Comparison of ENCODE assay signal across 19 cellular contexts in the genomic region with DNA sequence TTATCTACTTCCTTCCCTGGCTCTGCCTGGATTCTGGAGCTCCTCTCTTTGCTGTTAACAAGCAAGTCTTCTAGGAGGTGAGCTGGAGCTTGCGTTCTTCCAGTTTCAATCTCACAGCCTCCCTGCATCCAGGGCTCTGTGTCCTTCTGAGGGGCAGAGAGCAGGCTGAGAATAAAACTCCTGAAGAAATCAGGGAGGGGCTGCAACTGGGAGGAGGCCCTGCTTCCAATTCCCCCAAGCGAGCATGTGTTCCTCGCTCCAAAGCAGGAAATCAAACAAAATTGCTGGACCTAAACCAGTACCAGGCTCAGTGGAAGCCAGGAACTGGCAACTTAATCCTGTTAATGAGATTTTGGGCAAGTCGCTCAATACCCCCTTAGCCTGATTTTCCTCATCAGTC.
DNase-seq lines count a peak whose midpoint lies in the region; ATAC-seq, FAIRE-seq and TF ChIP-seq lines count a peak whose summit lies in the region.
"Had no signal": no experiment of that assay in that cellular context is flagged by ENCODE, and none has a peak within 500 bp of the region (broad histone marks: within the 10 kb centered on the region; RNA-seq: fewer than 3 reads in every experiment).

No MANE protein-coding gene starts in this region.

- H3K9me3 ChIP-seq in CD8-positive, alpha-beta T cell (ENCODE audit: low read length): no peaks in the 10 kb centered on the region
- H3K9me3 ChIP-seq: BLaER1 treated with 17β-estradiol and CSF1 and Interleukin-3, amounts not matched to agents 10 nM and 100 nM; Caco-2; HAP-1 had no signal

- H3K27ac ChIP-seq in CD8-positive, alpha-beta T cell (ENCODE audit: low read depth, low read length): no peak overlapping the region
- H3K27ac ChIP-seq: 22Rv1; BLaER1 treated with 17β-estradiol and CSF1 and Interleukin-3, amounts not matched to agents 10 nM and 100 nM had no signal

- CTCF ChIA-PET in CD8-positive, alpha-beta T cell (lab: Charles Lee): no interaction called here

- H3K27me3 Mint-ChIP-seq in CD8-positive, alpha-beta T cell (ENCODE audit: low read depth): no peaks in the 10 kb centered on the region

- no peaks in the 10 kb centered on the region for H3K36me3 Mint-ChIP-seq in CD8-positive, alpha-beta T cell
- H3K36me3 Mint-ChIP-seq: CD4-positive, CD25-positive, alpha-beta regulatory T cell had no signal

- no peak overlapping the region for H3K4me3 Mint-ChIP-seq in CD8-positive, alpha-beta T cell
- H3K4me3 Mint-ChIP-seq: CD4-positive, CD25-positive, alpha-beta regulatory T cell had no signal

- H3K4me3 ChIP-seq in CD8-positive, alpha-beta T cell (ENCODE audit: low read depth, low read length): no peak overlapping the region
- H3K4me3 ChIP-seq: BLaER1 treated with 17β-estradiol and CSF1 and Interleukin-3, amounts not matched to agents 10 nM and 100 nM; HAP-1 had no signal

- POLR2A ChIA-PET in CD8-positive, alpha-beta T cell (lab: Charles Lee): no interaction called here

- no peak overlapping the region for H3K27ac Mint-ChIP-seq in CD8-positive, alpha-beta T cell

- no peaks in the 10 kb centered on the region for H3K27me3 ChIP-seq in CD8-positive, alpha-beta T cell (ENCODE audit: insufficient read depth, low read length)
- H3K27me3 ChIP-seq: BLaER1 treated with 17β-estradiol and CSF1 and Interleukin-3, amounts not matched to agents 10 nM and 100 nM had no signal

- no peak for ATAC-seq in CD8-positive, alpha-beta T cell

- intact Hi-C loops in CD8-positive, alpha-beta T cell (cut with DNase I, micrococcal nuclease): no loop called here

- H3K4me1 Mint-ChIP-seq in CD8-positive, alpha-beta T cell (ENCODE audit: low read depth): no peaks in the 10 kb centered on the region
- H3K4me1 Mint-ChIP-seq: CD4-positive, CD25-positive, alpha-beta regulatory T cell had no signal

- no peak for FAIRE-seq in D721Med (lab: Jason Lieb, UNC)
- FAIRE-seq: H1 had no signal

- no peaks in the 10 kb centered on the region for H3K9me3 Mint-ChIP-seq in CD8-positive, alpha-beta T cell

- TF ChIP-seq CTCF in D721Med (IDR thresholded peaks at IDR 0.05; ENCODE audit: insufficient read depth, missing control alignments): no peak
- TF ChIP-seq CTCF in CD8-positive, alpha-beta T cell (IDR thresholded peaks at IDR 0.05): no peak

- H3K4me1 ChIP-seq in CD8-positive, alpha-beta T cell (ENCODE audit: insufficient read depth, low read length): no peaks in the 10 kb centered on the region
- H3K4me1 ChIP-seq: Caco-2, HAP-1 had no signal

- DNase-seq in DMS 273 (lab: John Stamatoyannopoulos, UW; ENCODE audit: unreplicated experiment) (peak; percentile 7), DMS 273 treated with DMSO at 0.1 percent for 48 hours (lab: John Stamatoyannopoulos, UW) (no peak), NCI-H69 (lab: John Stamatoyannopoulos, UW) (peak; percentile 29), cerebellar nuclear complex (lab: John Stamatoyannopoulos, UW) (peak; percentile 45 to 85), D721Med (ENCODE audit: insufficient read length, low spot score) (no peak), iPS-NIHi11 (ENCODE audit: low spot score) (no peak), NCI-H2029 (lab: John Stamatoyannopoulos, UW) (no peak)
- DNase-seq in CD8-positive, alpha-beta T cell: no peak
- DNase-seq: Caco-2; CD4-positive, CD25-positive, alpha-beta regulatory T cell; DMS79 treated with DMSO at 0.1 percent for 48 hours; EL; GDM1; IMR-90; KBM-7 had no signal

- H3K36me3 ChIP-seq in CD8-positive, alpha-beta T cell (ENCODE audit: insufficient read depth, low read length): no peaks in the 10 kb centered on the region
- H3K36me3 ChIP-seq: BLaER1 treated with 17β-estradiol and CSF1 and Interleukin-3, amounts not matched to agents 10 nM and 100 nM; HAP-1 had no signal

Comparison
In these comparisons a context has a peak if more than half of its experiments do, and no peak if none do; other contexts are left out.
1. DNase-seq: peak in DMS 273 (single experiment), NCI-H69 (single experiment) and cerebellar nuclear complex (2 of 2); none in DMS 273 treated with DMSO at 0.1 percent for 48 hours (single experiment), D721Med (single experiment), iPS-NIHi11 (single experiment), CD8-positive, alpha-beta T cell (0 of 7) and NCI-H2029 (single experiment).